ENCODE assay signal across 19 cellular contexts in the genomic region with DNA sequence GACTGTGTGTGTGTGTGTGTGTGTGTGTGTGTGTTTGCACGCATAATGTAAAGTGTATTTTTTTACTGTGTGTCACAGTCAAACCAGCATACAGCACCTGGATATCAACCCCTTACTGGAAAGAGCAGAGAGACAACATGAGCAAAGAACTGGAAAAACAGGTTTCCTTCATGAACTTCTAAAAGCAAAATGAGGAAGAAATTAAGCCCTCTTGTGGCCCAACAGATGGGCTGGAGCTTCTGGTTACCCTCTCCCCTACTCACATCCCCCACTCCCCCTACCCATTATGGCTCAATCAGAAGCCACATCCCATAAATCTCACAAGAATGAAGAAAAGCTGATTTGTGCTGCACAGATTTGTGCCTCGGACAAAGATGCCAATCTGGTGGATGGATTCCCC. TPM values are rescaled to one million over a fixed set of nuclear protein-coding genes. Genes with fewer than 3 reads are reported as not detected.
A peak's percentile ranks its signal among the peaks of the same experiment; 100 is the strongest.
DNase-seq lines count a peak whose midpoint lies in the region; ATAC-seq and TF ChIP-seq lines count a peak whose summit lies in the region.
"Had no signal": no experiment of that assay in that cellular context is flagged by ENCODE, and none has a peak within 500 bp of the region (broad histone marks: within the 10 kb centered on the region; RNA-seq: fewer than 3 reads in every experiment).

No MANE protein-coding gene starts in this region.

- no peaks in the 10 kb centered on the region for H4K20me1 ChIP-seq in mammary epithelial cell (ENCODE audit: insufficient read depth, low read length)

- H3K79me2 ChIP-seq in mammary epithelial cell (ENCODE audit: insufficient read depth, low read length) = peaks cover 62% of the 10 kb centered on the region

- peak in 1 of 2 donors; percentile 16 for TF ChIP-seq CTCF in mammary epithelial cell (conservative IDR thresholded peaks at IDR 0.05 in 1 of 2, IDR thresholded peaks at IDR 0.05 in 1 of 2; ENCODE audit: extremely low read depth in 1 of 2, insufficient read depth in 1 of 2, low read depth in 1 of 2, low read length in 2 of 2)
- no peak for TF ChIP-seq CTCF in MCF 10A (IDR thresholded peaks at IDR 0.05; ENCODE audit: unreplicated experiment)

- no peaks in the 10 kb centered on the region for H3K27me3 ChIP-seq in mammary epithelial cell (ENCODE audit: insufficient read depth, low read length)
- no peaks in the 10 kb centered on the region for H3K27me3 ChIP-seq in MG63
- no peaks in the 10 kb centered on the region for H3K27me3 ChIP-seq in CD8-positive, alpha-beta memory T cell (ENCODE audit: insufficient read depth, low read length, poor library complexity, severe bottlenecking)
- H3K27me3 ChIP-seq: ascending aorta, testis had no signal

- no peak overlapping the region for H3K9ac ChIP-seq in mammary epithelial cell (ENCODE audit: insufficient read depth, low read length)

- H3K27ac ChIP-seq in mammary epithelial cell (ENCODE audit: insufficient read depth, low read depth, low read length) (no peak overlapping the region), epithelial cell of prostate (no peak overlapping the region)
- H3K27ac ChIP-seq in CD8-positive, alpha-beta memory T cell (ENCODE audit: low read depth, low read length) = no peak overlapping the region
- H3K27ac ChIP-seq: ascending aorta, testis had no signal

- no peak overlapping the region for H3K4me2 ChIP-seq in mammary epithelial cell (ENCODE audit: insufficient read depth, low read depth, low read length)

- no peaks in the 10 kb centered on the region for H3K36me3 ChIP-seq in mammary epithelial cell (ENCODE audit: insufficient read depth, low read length)
- H3K36me3 ChIP-seq in MG63 = peaks cover 10% of the 10 kb centered on the region; the same call in 1 of the 2 replicates
- no peaks in the 10 kb centered on the region for H3K36me3 ChIP-seq in CD8-positive, alpha-beta memory T cell (ENCODE audit: insufficient read depth, low read length)
- H3K36me3 ChIP-seq: ascending aorta had no signal

- no peaks in the 10 kb centered on the region for H3K27me3 Mint-ChIP-seq in MCF 10A (ENCODE audit: insufficient read depth, unreplicated experiment)
- H3K27me3 Mint-ChIP-seq in CD8-positive, alpha-beta memory T cell = no peaks in the 10 kb centered on the region
- H3K27me3 Mint-ChIP-seq: activated CD4-positive, alpha-beta memory T cell treated with anti-CD3 and anti-CD28 coated beads, Interleukin-2, amount 10 ng/mL, durations not matched to agents 7 days and 5 days; activated naive CD4-positive, alpha-beta T cell treated with anti-CD3 and anti-CD28 coated beads, Interleukin-2, amount 10 ng/mL, durations not matched to agents 7 days and 5 days had no signal

- in situ Hi-C loops in mammary epithelial cell (cut with MboI; ENCODE audit: low sequenced_read_pairs in 2 of 2) = no loop called here

- no peak overlapping the region for H3K27ac Mint-ChIP-seq in MCF 10A (ENCODE audit: low read depth, unreplicated experiment)
- no peak overlapping the region for H3K27ac Mint-ChIP-seq in CD8-positive, alpha-beta memory T cell
- H3K27ac Mint-ChIP-seq: activated CD4-positive, alpha-beta memory T cell treated with anti-CD3 and anti-CD28 coated beads, Interleukin-2, amount 10 ng/mL, durations not matched to agents 7 days and 5 days; activated naive CD4-positive, alpha-beta T cell treated with anti-CD3 and anti-CD28 coated beads, Interleukin-2, amount 10 ng/mL, durations not matched to agents 7 days and 5 days had no signal

- H2AFZ ChIP-seq in mammary epithelial cell (ENCODE audit: low read depth, low read length) = no peak overlapping the region

- no peak for ATAC-seq in GM19467 (IDR thresholded peaks at IDR 0.05; ENCODE audit: unreplicated experiment)
- ATAC-seq in HG02642 (IDR thresholded peaks at IDR 0.05; ENCODE audit: poor library complexity, unreplicated experiment) = no peak
- ATAC-seq: Right ventricle myocardium inferior had no signal

- H3K4me3 ChIP-seq in mammary epithelial cell (replicated peaks in 1 of 3; ENCODE audit: insufficient read depth in 1 of 3, low read depth in 2 of 3, low read length in 3 of 3) = no peak overlapping the region
- no peak overlapping the region for H3K4me3 ChIP-seq in MG63
- no peak overlapping the region for H3K4me3 ChIP-seq in CD8-positive, alpha-beta memory T cell (ENCODE audit: low read length)
- H3K4me3 ChIP-seq: ascending aorta, testis had no signal

- dilution Hi-C loops in mammary epithelial cell (cut with HindIII; ENCODE audit: low sequenced_read_pairs) = no loop called here

- no peaks in the 10 kb centered on the region for H3K9me3 ChIP-seq in mammary epithelial cell (replicated peaks; ENCODE audit: insufficient read depth, low read length)
- H3K9me3 ChIP-seq in MG63 = no peaks in the 10 kb centered on the region
- H3K9me3 ChIP-seq in CD8-positive, alpha-beta memory T cell (ENCODE audit: low read length) = no peaks in the 10 kb centered on the region
- H3K9me3 ChIP-seq: ascending aorta, testis had no signal

- peaks cover 49% of the 10 kb centered on the region for H3K4me1 ChIP-seq in mammary epithelial cell (ENCODE audit: insufficient read depth, low read length)
- H3K4me1 ChIP-seq in CD8-positive, alpha-beta memory T cell (ENCODE audit: insufficient read depth, low read length) = no peaks in the 10 kb centered on the region
- H3K4me1 ChIP-seq: ascending aorta, testis had no signal

- H3K36me3 Mint-ChIP-seq in MCF 10A (ENCODE audit: insufficient read depth, unreplicated experiment) = no peaks in the 10 kb centered on the region
- no peaks in the 10 kb centered on the region for H3K36me3 Mint-ChIP-seq in CD8-positive, alpha-beta memory T cell
- H3K36me3 Mint-ChIP-seq: activated naive CD4-positive, alpha-beta T cell treated with anti-CD3 and anti-CD28 coated beads, Interleukin-2, amount 10 ng/mL, durations not matched to agents 7 days and 5 days had no signal

- no peak overlapping the region for H3K4me3 Mint-ChIP-seq in MCF 10A (ENCODE audit: unreplicated experiment)
- H3K4me3 Mint-ChIP-seq in CD8-positive, alpha-beta memory T cell = no peak overlapping the region
- H3K4me3 Mint-ChIP-seq: activated CD4-positive, alpha-beta memory T cell treated with anti-CD3 and anti-CD28 coated beads, Interleukin-2, amount 10 ng/mL, durations not matched to agents 7 days and 5 days; activated naive CD4-positive, alpha-beta T cell treated with anti-CD3 and anti-CD28 coated beads, Interleukin-2, amount 10 ng/mL, durations not matched to agents 7 days and 5 days; neural crest cell had no signal

- WGBS in mammary epithelial cell (ENCODE audit: low coverage, missing lambda C conversion rate) = 72% methylated on average over 2 of the region's 2 CpGs

- DNase-seq in mammary epithelial cell (peak; percentile 75), MCF 10A (ENCODE audit: unreplicated experiment) (no peak), NCI-H524 treated with DMSO at 0.1 percent for 48 hours (lab: John Stamatoyannopoulos, UW) (peak; percentile 61), epithelial cell of prostate (ENCODE audit: low read depth, low spot score) (peak; percentile 44), MG63 (no peak)
- no peak for DNase-seq in CD8-positive, alpha-beta memory T cell
- DNase-seq: activated CD4-positive, alpha-beta memory T cell treated with anti-CD3 and anti-CD28 coated beads, Interleukin-2, amount 10 ng/mL, durations not matched to agents 7 days and 5 days; activated naive CD4-positive, alpha-beta T cell treated with anti-CD3 and anti-CD28 coated beads, Interleukin-2, amount 10 ng/mL, durations not matched to agents 7 days and 5 days; activated T-cell treated with anti-CD3 and anti-CD28 coated beads, Interleukin-2, amount 50 U/mL, for 1 hour; DMS79 treated with DMSO at 0.1 percent for 48 hours; effector memory CD4-positive, alpha-beta T cell; islet precursor cell; MV-4-11; testis had no signal

- BruUV-seq in mammary epithelial cell (replicated peaks; lab: Mats Ljungman, UMichigan) = no TSS peak
- BruUV-seq in MCF 10A (replicated peaks; lab: Mats Ljungman, UMichigan) = no TSS peak

- H3K4me1 Mint-ChIP-seq in MCF 10A (ENCODE audit: insufficient read depth, unreplicated experiment) = peaks cover 7% of the 10 kb centered on the region
- no peaks in the 10 kb centered on the region for H3K4me1 Mint-ChIP-seq in CD8-positive, alpha-beta memory T cell
- H3K4me1 Mint-ChIP-seq: activated naive CD4-positive, alpha-beta T cell treated with anti-CD3 and anti-CD28 coated beads, Interleukin-2, amount 10 ng/mL, durations not matched to agents 7 days and 5 days; neural crest cell had no signal

- CTCF ChIA-PET in mammary epithelial cell (lab: Charles Lee; ENCODE audit: low non-redundant PET) = no interaction called here
- CTCF ChIA-PET in MCF 10A (lab: Yijun Ruan, JAX) = interaction anchor here (0.7 kb wide), 2 partner anchors 12 to 134 kb away, joined by 3 to 4 read pairs; no protein-coding TSS in a partner anchor
- CTCF ChIA-PET in CD8-positive, alpha-beta memory T cell (lab: Charles Lee) = no interaction called here

- no peaks in the 10 kb centered on the region for H3K9me3 Mint-ChIP-seq in MCF 10A (ENCODE audit: unreplicated experiment)
- peaks cover 0 to 6% (median 3%) of the 10 kb centered on the region in 5 donors for H3K9me3 Mint-ChIP-seq in CD8-positive, alpha-beta memory T cell
- H3K9me3 Mint-ChIP-seq: activated naive CD4-positive, alpha-beta T cell treated with anti-CD3 and anti-CD28 coated beads, Interleukin-2, amount 10 ng/mL, durations not matched to agents 7 days and 5 days had no signal

- intact Hi-C loops in mammary epithelial cell (cut with micrococcal nuclease) = no loop called here
- intact Hi-C loops in MCF 10A (cut with micrococcal nuclease) = no loop called here

- POLR2A ChIA-PET in MCF 10A (lab: Yijun Ruan, JAX) = no interaction called here
- POLR2A ChIA-PET in CD8-positive, alpha-beta memory T cell (lab: Charles Lee) = no interaction called here

RNA-seq across cellular contexts. Expression of gene PDE1C, which starts 36.2 kb away (rescaled TPM):
- 100 to 1,000 TPM in 1 of 2 donors, 10 to 100 TPM in 1; 35.8 to 109 TPM for total RNA-seq in mammary epithelial cell
- 8.0 TPM for polyA plus RNA-seq in mammary epithelial cell
- 112 TPM for polyA minus RNA-seq in mammary epithelial cell
- 0.14 and 0.27 TPM in 2 replicates for total RNA-seq in MCF 10A (2022)
- total RNA-seq in MG63 (2014; rRNA removed; shearing (Covaris generic); ENCODE audit: low replicate concordance) = 32.4 and 50.1 TPM in 2 replicates
- not detected for total RNA-seq in CD8-positive, alpha-beta memory T cell
- polyA plus RNA-seq in CD8-positive, alpha-beta memory T cell = not detected
- total RNA-seq: activated CD4-positive, alpha-beta memory T cell treated with anti-CD3 and anti-CD28 coated beads, Interleukin-2, amount 10 ng/mL, durations not matched to agents 7 days and 5 days had no signal

Comparison
In these comparisons a context has a peak if more than half of its experiments do, and no peak if none do; other contexts are left out.
1. DNase-seq: peak in mammary epithelial cell (single experiment), NCI-H524 treated with DMSO at 0.1 percent for 48 hours (single experiment) and epithelial cell of prostate (single experiment); none in MCF 10A (single experiment), MG63 (single experiment) and CD8-positive, alpha-beta memory T cell (0 of 5).
2. RNA of gene PDE1C, which starts 36.2 kb away (total RNA-seq): 35.8 to 109 TPM in mammary epithelial cell and 32.4 to 50.1 TPM in MG63; 0.14 to 0.27 TPM in MCF 10A and not detected in CD8-positive, alpha-beta memory T cell; every median in the first group is over 10 times any median in the second.